In the genomic region with DNA sequence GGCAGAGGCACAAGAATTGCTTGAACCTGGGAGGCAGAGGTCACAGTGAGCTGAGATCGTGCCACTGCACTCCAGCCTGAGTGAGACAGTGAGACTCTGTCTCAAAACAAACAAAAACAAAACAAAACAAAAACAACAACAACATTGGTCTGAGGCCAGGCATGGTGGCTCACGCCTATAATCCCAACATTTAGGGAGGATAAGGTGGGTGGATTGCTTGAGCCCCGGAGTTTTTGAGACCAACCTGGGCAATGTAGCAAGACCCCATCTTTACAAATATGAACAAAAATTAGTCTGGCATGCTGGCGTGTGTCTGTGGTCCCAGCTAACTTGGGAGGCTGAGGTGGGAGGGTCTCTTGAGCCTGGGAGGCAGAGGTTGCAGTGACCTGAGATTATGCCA, we compare ENCODE assay signal across 17 cellular contexts. TPM values are rescaled to one million over a fixed set of nuclear protein-coding genes. Genes with fewer than 3 reads are reported as not detected.
DNase-seq lines count a peak whose midpoint lies in the region; TF ChIP-seq lines count a peak whose summit lies in the region.
"Had no signal": no experiment of that assay in that cellular context is flagged by ENCODE, and none has a peak within 500 bp of the region (broad histone marks: within the 10 kb centered on the region; RNA-seq: fewer than 3 reads in every experiment).

No MANE protein-coding gene starts in this region.

- BruUV-seq in MCF 10A (replicated peaks; lab: Mats Ljungman, UMichigan): no TSS peak
- BruUV-seq in mammary epithelial cell (replicated peaks; lab: Mats Ljungman, UMichigan): no TSS peak

- TF ChIP-seq CTCF in MCF 10A (IDR thresholded peaks at IDR 0.05; ENCODE audit: unreplicated experiment) (no peak), mammary epithelial cell (conservative IDR thresholded peaks at IDR 0.05 in 1 of 2, IDR thresholded peaks at IDR 0.05 in 1 of 2; ENCODE audit: extremely low read depth in 1 of 2, insufficient read depth in 1 of 2, low read depth in 1 of 2, low read length in 2 of 2) (no peak), HEK293 (tag by site-specific recombination; IDR thresholded peaks at IDR 0.05) (no peak)

- H3K27me3 ChIP-seq in mammary epithelial cell (ENCODE audit: insufficient read depth, low read length): no peaks in the 10 kb centered on the region
- H3K27me3 ChIP-seq: BLaER1 treated with 17β-estradiol and CSF1 and Interleukin-3, amounts not matched to agents 10 nM and 100 nM had no signal

- H2AFZ ChIP-seq in mammary epithelial cell (ENCODE audit: low read depth, low read length): no peak overlapping the region

- DNase-seq in MCF 10A (ENCODE audit: unreplicated experiment) (no peak), mammary epithelial cell (no peak), HK-2 (ENCODE audit: unreplicated experiment) (no peak)
- DNase-seq: AML-193; Caco-2; Calu3; CD4-positive, alpha-beta T cell; CD8-positive, alpha-beta T cell; DMS79 treated with DMSO at 0.1 percent for 48 hours; GF-D8 had no signal

- no peaks in the 10 kb centered on the region for H3K79me2 ChIP-seq in mammary epithelial cell (ENCODE audit: insufficient read depth, low read length)

- H3K4me3 ChIP-seq in mammary epithelial cell (replicated peaks in 1 of 3; ENCODE audit: insufficient read depth in 1 of 3, low read depth in 2 of 3, low read length in 3 of 3): no peak overlapping the region
- H3K4me3 ChIP-seq in HEK293 (ENCODE audit: low read depth, low read length): no peak overlapping the region
- H3K4me3 ChIP-seq: A549; BLaER1 treated with 17β-estradiol and CSF1 and Interleukin-3, amounts not matched to agents 10 nM and 100 nM had no signal

- peak overlapping the region; percentile 52 for H3K27ac Mint-ChIP-seq in MCF 10A (ENCODE audit: low read depth, unreplicated experiment)
- H3K27ac Mint-ChIP-seq: B cell; CD4-positive, alpha-beta T cell; CD8-positive, alpha-beta T cell had no signal

- no peak overlapping the region for H3K4me3 Mint-ChIP-seq in MCF 10A (ENCODE audit: unreplicated experiment)
- H3K4me3 Mint-ChIP-seq: B cell; CD4-positive, alpha-beta T cell; CD8-positive, alpha-beta T cell had no signal

- peaks cover 7% of the 10 kb centered on the region for H3K4me1 ChIP-seq in mammary epithelial cell (ENCODE audit: insufficient read depth, low read length)
- H3K4me1 ChIP-seq in HEK293 (ENCODE audit: control insufficient read depth, insufficient read depth, low read length): no peaks in the 10 kb centered on the region
- H3K4me1 ChIP-seq: A549; BLaER1 treated with 17β-estradiol and CSF1 and Interleukin-3, amounts not matched to agents 10 nM and 100 nM; Caco-2 had no signal

- 98% methylated on average over 4 of the region's 4 CpGs for WGBS in mammary epithelial cell (ENCODE audit: low coverage, missing lambda C conversion rate)

- POLR2A ChIA-PET in MCF 10A (lab: Yijun Ruan, JAX) (interaction anchor here (0.6 to 2.3 kb wide), 3 partner anchors 15 to 43 kb away, joined by 3 to 11 read pairs (median 3); partner anchors contain the start of gene TMEM38A), HEK293 (lab: Yijun Ruan, JAX) (no interaction called here)

- H3K4me1 Mint-ChIP-seq in MCF 10A (ENCODE audit: insufficient read depth, unreplicated experiment): peaks cover 10% of the 10 kb centered on the region
- H3K4me1 Mint-ChIP-seq: B cell had no signal

- H3K27me3 Mint-ChIP-seq in MCF 10A (ENCODE audit: insufficient read depth, unreplicated experiment): no peaks in the 10 kb centered on the region
- H3K27me3 Mint-ChIP-seq: B cell; CD4-positive, alpha-beta T cell had no signal

- H3K36me3 Mint-ChIP-seq in MCF 10A (ENCODE audit: insufficient read depth, unreplicated experiment): no peaks in the 10 kb centered on the region
- H3K36me3 Mint-ChIP-seq: CD8-positive, alpha-beta T cell had no signal

- dilution Hi-C loops in mammary epithelial cell (cut with HindIII; ENCODE audit: low sequenced_read_pairs): no loop called here

- H3K27ac ChIP-seq in mammary epithelial cell (ENCODE audit: insufficient read depth, low read depth, low read length): no peak overlapping the region
- no peak overlapping the region for H3K27ac ChIP-seq in HEK293 (ENCODE audit: extremely low read depth, low read depth, low read length)
- H3K27ac ChIP-seq: 22Rv1; A549; BLaER1 treated with 17β-estradiol and CSF1 and Interleukin-3, amounts not matched to agents 10 nM and 100 nM; C4-2B had no signal

- in situ Hi-C loops in mammary epithelial cell (cut with MboI; ENCODE audit: low sequenced_read_pairs in 2 of 2): no loop called here

- H3K4me2 ChIP-seq in mammary epithelial cell (ENCODE audit: insufficient read depth, low read depth, low read length): no peak overlapping the region
- H3K4me2 ChIP-seq: A549; BLaER1 treated with 17β-estradiol and CSF1 and Interleukin-3, amounts not matched to agents 10 nM and 100 nM had no signal

- no peak overlapping the region for H3K9ac ChIP-seq in mammary epithelial cell (ENCODE audit: insufficient read depth, low read length)
- H3K9ac ChIP-seq: BLaER1 treated with 17β-estradiol and CSF1 and Interleukin-3, amounts not matched to agents 10 nM and 100 nM had no signal

- intact Hi-C loops in MCF 10A (cut with micrococcal nuclease): no loop called here
- intact Hi-C loops in mammary epithelial cell (cut with micrococcal nuclease): no loop called here

- H3K9me3 ChIP-seq in mammary epithelial cell (replicated peaks; ENCODE audit: insufficient read depth, low read length) (no peaks in the 10 kb centered on the region), HEK293 (ENCODE audit: control insufficient read depth, insufficient read depth, low read depth, low read length) (no peaks in the 10 kb centered on the region)
- H3K9me3 ChIP-seq: A549; BLaER1 treated with 17β-estradiol and CSF1 and Interleukin-3, amounts not matched to agents 10 nM and 100 nM; Caco-2 had no signal

- no peaks in the 10 kb centered on the region for H3K9me3 Mint-ChIP-seq in MCF 10A (ENCODE audit: unreplicated experiment)
- H3K9me3 Mint-ChIP-seq: CD4-positive, alpha-beta T cell; CD8-positive, alpha-beta T cell had no signal

- H3K36me3 ChIP-seq in mammary epithelial cell (ENCODE audit: insufficient read depth, low read length) (no peaks in the 10 kb centered on the region), HEK293 (ENCODE audit: control insufficient read depth in 2 of 2, insufficient read depth in 1 of 2, low read length in 2 of 2) (no peaks in the 10 kb centered on the region)
- H3K36me3 ChIP-seq: BLaER1 treated with 17β-estradiol and CSF1 and Interleukin-3, amounts not matched to agents 10 nM and 100 nM had no signal

- CTCF ChIA-PET in MCF 10A (lab: Yijun Ruan, JAX) (interaction anchor here (0.6 to 1.9 kb wide), 3 partner anchors 11 to 363 kb away, joined by 3 to 10 read pairs (median 3); no protein-coding TSS in a partner anchor), mammary epithelial cell (lab: Charles Lee; ENCODE audit: low non-redundant PET) (no interaction called here), HEK293 (lab: Yijun Ruan, JAX) (interaction anchor here (0.7 to 3.4 kb wide), 2 partner anchors 11 to 55 kb away, joined by 3 to 16 read pairs; no protein-coding TSS in a partner anchor)

- no peaks in the 10 kb centered on the region for H4K20me1 ChIP-seq in mammary epithelial cell (ENCODE audit: insufficient read depth, low read length)
- H4K20me1 ChIP-seq: BLaER1 treated with 17β-estradiol and CSF1 and Interleukin-3, amounts not matched to agents 10 nM and 100 nM had no signal

TF ChIP-seq in HEK293, 187 proteins besides CTCF, POLR2A, EP300 and RAD21:
- TF ChIP-seq ZNF121 (tag by site-specific recombination; IDR thresholded peaks at IDR 0.05) (peak; percentile 48; the same call in 1 of the 2 replicates), ZNF239 (tag by site-specific recombination; IDR thresholded peaks at IDR 0.05) (no peak)

RNA-seq across cellular contexts. Expression of gene NWD1, which starts 16.0 kb away (rescaled TPM):
- total RNA-seq in MCF 10A (2022): 0.59 and 0.63 TPM in 2 replicates
- 1 to 10 TPM in 1 of 2 donors, under 1 TPM in 1; 0.87 to 1.5 TPM for total RNA-seq in mammary epithelial cell
- 1.6 TPM for polyA plus RNA-seq in mammary epithelial cell
- 3.2 TPM for polyA minus RNA-seq in mammary epithelial cell
- total RNA-seq: Caco-2; CD4-positive, alpha-beta T cell; CD8-positive, alpha-beta T cell had no signal
- polyA plus RNA-seq: A549, BJ had no signal

RNA-seq across cellular contexts. Expression of gene TMEM38A, which starts 42.7 kb away (rescaled TPM):
- total RNA-seq in MCF 10A (2022) (2.1 and 4.5 TPM in 2 replicates), mammary epithelial cell (1 to 10 TPM; 3.5 to 6.3 TPM)
- polyA plus RNA-seq in mammary epithelial cell: 4.1 TPM
- polyA minus RNA-seq in mammary epithelial cell: 5.0 TPM

RNA-seq across cellular contexts. Expression of gene SMIM7, which starts 43.7 kb away (rescaled TPM):
- total RNA-seq in MCF 10A (2022) (69.3 and 81.8 TPM in 2 replicates), mammary epithelial cell (10 to 100 TPM; 44.5 to 56.3 TPM)
- 55.8 TPM for polyA plus RNA-seq in mammary epithelial cell
- 48.3 TPM for polyA minus RNA-seq in mammary epithelial cell
